In the genomic region with DNA sequence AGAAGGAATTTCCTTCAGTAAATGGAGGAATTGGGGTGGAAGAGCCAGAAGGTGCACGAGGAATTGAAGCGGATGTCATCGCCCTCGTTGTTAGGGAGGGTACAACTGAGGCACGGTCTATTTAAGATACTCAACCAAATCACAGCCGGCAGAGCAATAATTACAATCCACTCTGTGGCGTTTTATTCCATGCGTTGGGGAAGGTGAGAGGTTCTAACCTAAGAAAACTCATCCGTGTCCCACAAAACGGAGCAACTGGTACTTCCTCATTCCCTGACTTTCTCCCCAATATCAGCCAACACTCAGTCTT, we compare ENCODE assay signal across 9 cellular contexts. TPM values are rescaled to one million over a fixed set of nuclear protein-coding genes. Genes with fewer than 3 reads are reported as not detected.
A peak's percentile ranks its signal among the peaks of the same experiment; 100 is the strongest.
DNase-seq lines count a peak whose midpoint lies in the region; ATAC-seq and TF ChIP-seq lines count a peak whose summit lies in the region.
"Had no signal": no experiment of that assay in that cellular context is flagged by ENCODE, and none has a peak within 500 bp of the region (broad histone marks: within the 10 kb centered on the region; RNA-seq: fewer than 3 reads in every experiment).

No MANE protein-coding gene starts in this region.

- BruUV-seq in MCF 10A (replicated peaks; lab: Mats Ljungman, UMichigan) = TSS peak; percentile 50

- H3K4me1 ChIP-seq in left ventricle myocardium inferior = peaks cover 33% of the 10 kb centered on the region
- H3K4me1 ChIP-seq in mononuclear cell (ENCODE audit: insufficient read depth, low read length) = peaks cover 27% of the 10 kb centered on the region

- ATAC-seq in Right ventricle myocardium superior (ENCODE audit: poor library complexity) = no peak

- peaks cover 20% of the 10 kb centered on the region for H3K9me3 Mint-ChIP-seq in MCF 10A (ENCODE audit: unreplicated experiment)

- peak overlapping the region; percentile 81 for H3K4me3 Mint-ChIP-seq in MCF 10A (ENCODE audit: unreplicated experiment)

- peaks cover 47% of the 10 kb centered on the region for H3K27me3 Mint-ChIP-seq in MCF 10A (ENCODE audit: insufficient read depth, unreplicated experiment)

- POLR2A ChIA-PET in MCF 10A (lab: Yijun Ruan, JAX) = interaction anchor here (0.5 to 5.2 kb wide), 25 partner anchors 8 to 824 kb away, joined by 3 to 72 read pairs (median 4); a partner anchor contains a TSS

- no peak overlapping the region for H3K27ac Mint-ChIP-seq in MCF 10A (ENCODE audit: low read depth, unreplicated experiment)

- H3K27me3 ChIP-seq in left ventricle myocardium inferior (ENCODE audit: low read depth) (no peaks in the 10 kb centered on the region), mononuclear cell (ENCODE audit: insufficient read depth, low read length) (peaks cover 8% of the 10 kb centered on the region)

- peaks cover 11% of the 10 kb centered on the region for H3K4me1 Mint-ChIP-seq in MCF 10A (ENCODE audit: insufficient read depth, unreplicated experiment)

- CTCF ChIA-PET in MCF 10A (lab: Yijun Ruan, JAX) = interaction anchor here (0.6 to 6.6 kb wide), 32 partner anchors 9 to 357 kb away, joined by 3 to 156 read pairs (median 4); a partner anchor contains a TSS

- H3K9me3 ChIP-seq in left ventricle myocardium inferior (replicated peaks) (peaks cover 14% of the 10 kb centered on the region), mononuclear cell (ENCODE audit: low read depth, low read length) (no peaks in the 10 kb centered on the region)

- H3K4me3 ChIP-seq in left ventricle myocardium inferior (peak overlapping the region; percentile 88), mononuclear cell (ENCODE audit: low read length) (peak overlapping the region; percentile 69)

- peaks cover under 1% of the 10 kb centered on the region for H3K36me3 ChIP-seq in left ventricle myocardium inferior

- peak overlapping the region; percentile 98 for H3K27ac ChIP-seq in left ventricle myocardium inferior (replicated peaks)

- H3K36me3 Mint-ChIP-seq in MCF 10A (ENCODE audit: insufficient read depth, unreplicated experiment) = peaks cover 5% of the 10 kb centered on the region

- intact Hi-C loops in left ventricle myocardium inferior (cut with micrococcal nuclease) (no loop called here), Right ventricle myocardium superior (cut with DNase I) (no loop called here), MCF 10A (cut with micrococcal nuclease) (loop anchor here (1.0 to 10.0 kb wide), 2 partner anchors 146 to 602 kb away; a partner anchor contains a TSS)

- TF ChIP-seq CTCF in left ventricle myocardium inferior (IDR thresholded peaks at IDR 0.05; ENCODE audit: borderline replicate concordance) (no peak), MCF 10A (IDR thresholded peaks at IDR 0.05; ENCODE audit: unreplicated experiment) (no peak)

- no peak for DNase-seq in left ventricle myocardium inferior
- no peak for DNase-seq in Right ventricle myocardium superior
- no peak for DNase-seq in MCF 10A (ENCODE audit: unreplicated experiment)
- DNase-seq in ecto neural progenitor cell (ENCODE audit: low spot score) = no peak
- no peak for DNase-seq in NCI-H1436 treated with DMSO at 0.1 percent for 48 hours (lab: John Stamatoyannopoulos, UW)
- DNase-seq in CD1c-positive myeloid dendritic cell (ENCODE audit: extremely low spot score) = no peak
- DNase-seq in NCI-H774 (lab: John Stamatoyannopoulos, UW) = no peak

RNA-seq across cellular contexts. Expression of a gene that starts 0.8 kb away (rescaled TPM):
- 31.3 TPM for total RNA-seq in left ventricle myocardium inferior
- total RNA-seq in Right ventricle myocardium superior = 32.1 TPM
- total RNA-seq in MCF 10A (2022) = 203 and 244 TPM in 2 replicates
- 16.4 TPM for total RNA-seq in mononuclear cell

RNA-seq across cellular contexts. Expression of a gene that starts 16.9 kb away (rescaled TPM):
- total RNA-seq in left ventricle myocardium inferior = not detected
- not detected for total RNA-seq in Right ventricle myocardium superior
- total RNA-seq in MCF 10A (2022) = not detected in 2 replicates
- not detected for total RNA-seq in mononuclear cell
- total RNA-seq: subcutaneous adipose tissue had no signal
